Comparison of ENCODE assay signal across 18 cellular contexts in the genomic region with DNA sequence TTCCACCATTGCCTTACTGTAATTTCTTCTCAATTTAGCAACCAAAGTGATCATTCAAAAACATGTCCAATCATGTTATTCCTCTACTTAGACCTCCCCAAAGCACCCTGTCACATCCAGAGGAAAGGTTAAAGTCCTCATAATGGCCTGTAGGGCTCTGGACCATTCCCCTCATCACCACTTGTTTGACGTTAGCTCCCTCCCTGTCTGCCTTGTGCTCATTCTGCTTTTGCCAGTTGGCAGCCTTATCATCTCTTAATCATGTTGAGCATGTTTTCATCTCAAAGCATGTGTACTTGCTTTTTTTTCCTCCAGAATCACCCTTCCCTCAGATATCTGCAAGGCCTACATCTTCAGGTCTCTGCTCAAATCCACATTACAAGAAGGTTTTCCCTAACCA. TPM values are rescaled to one million over a fixed set of nuclear protein-coding genes. Genes with fewer than 3 reads are reported as not detected.
DNase-seq lines count a peak whose midpoint lies in the region; ATAC-seq and TF ChIP-seq lines count a peak whose summit lies in the region.
"Had no signal": no experiment of that assay in that cellular context is flagged by ENCODE, and none has a peak within 500 bp of the region (broad histone marks: within the 10 kb centered on the region; RNA-seq: fewer than 3 reads in every experiment).

No MANE protein-coding gene starts in this region.

- CTCF ChIA-PET in activated CD4-positive, alpha-beta memory T cell treated with anti-CD3 and anti-CD28 coated beads for 36 hours (lab: Charles Lee) = no interaction called here
- CTCF ChIA-PET in activated CD4-positive, alpha-beta memory T cell treated with anti-CD3 and anti-CD28 coated beads, Interleukin-2, amount 10 ng/mL, durations not matched to agents 7 days and 5 days (lab: Charles Lee) = no interaction called here

- no peaks in the 10 kb centered on the region for H3K27me3 Mint-ChIP-seq in activated CD4-positive, alpha-beta memory T cell treated with anti-CD3 and anti-CD28 coated beads for 36 hours
- H3K27me3 Mint-ChIP-seq in activated CD4-positive, alpha-beta memory T cell treated with anti-CD3 and anti-CD28 coated beads, Interleukin-2, amount 10 ng/mL, durations not matched to agents 7 days and 5 days = no peaks in the 10 kb centered on the region
- no peaks in the 10 kb centered on the region for H3K27me3 Mint-ChIP-seq in nephron progenitor cell (ENCODE audit: low read depth, poor library complexity)
- H3K27me3 Mint-ChIP-seq: stimulated activated naive B cell treated with anti-CD40 and anti-IgM and Interleukin-4, amounts not matched to agents 10 μg/mL and 1 μg/mL and 100 μg/mL, for 72 hours; type B pancreatic cell had no signal

- H3K4me1 ChIP-seq in esophagus squamous epithelium = peaks cover 0 to 58% (median 38%) of the 10 kb centered on the region in 3 donors

- peaks cover 15% of the 10 kb centered on the region for H3K36me3 Mint-ChIP-seq in activated CD4-positive, alpha-beta memory T cell treated with anti-CD3 and anti-CD28 coated beads for 36 hours
- H3K36me3 Mint-ChIP-seq in activated CD4-positive, alpha-beta memory T cell treated with anti-CD3 and anti-CD28 coated beads, Interleukin-2, amount 10 ng/mL, durations not matched to agents 7 days and 5 days (ENCODE audit: low read depth) = peaks cover 41% of the 10 kb centered on the region
- peaks cover 59% of the 10 kb centered on the region for H3K36me3 Mint-ChIP-seq in nephron progenitor cell (ENCODE audit: low read depth)

- POLR2A ChIA-PET in activated CD4-positive, alpha-beta memory T cell treated with anti-CD3 and anti-CD28 coated beads for 36 hours (lab: Charles Lee) = no interaction called here
- POLR2A ChIA-PET in activated CD4-positive, alpha-beta memory T cell treated with anti-CD3 and anti-CD28 coated beads, Interleukin-2, amount 10 ng/mL, durations not matched to agents 7 days and 5 days (lab: Charles Lee) = interaction anchor here (1.7 kb wide), 1 partner anchor 29 kb away, joined by 7 read pairs; no protein-coding TSS in a partner anchor

- no peak for ATAC-seq in HG02678 (IDR thresholded peaks at IDR 0.05; ENCODE audit: unreplicated experiment)
- ATAC-seq: stimulated activated naive B cell treated with anti-CD40 and anti-IgM and Interleukin-4, amounts not matched to agents 10 μg/mL and 1 μg/mL and 100 μg/mL, for 72 hours had no signal

- peaks cover 3% of the 10 kb centered on the region for H3K9me3 Mint-ChIP-seq in activated CD4-positive, alpha-beta memory T cell treated with anti-CD3 and anti-CD28 coated beads for 36 hours
- H3K9me3 Mint-ChIP-seq in activated CD4-positive, alpha-beta memory T cell treated with anti-CD3 and anti-CD28 coated beads, Interleukin-2, amount 10 ng/mL, durations not matched to agents 7 days and 5 days = peaks cover 4% of the 10 kb centered on the region
- peaks cover 29% of the 10 kb centered on the region for H3K9me3 Mint-ChIP-seq in nephron progenitor cell

- no peaks in the 10 kb centered on the region for H3K9me3 ChIP-seq in esophagus squamous epithelium

- TF ChIP-seq CTCF in nephron progenitor cell (IDR thresholded peaks at IDR 0.05) (no peak), esophagus squamous epithelium (IDR thresholded peaks at IDR 0.05) (no peak)

- no peaks in the 10 kb centered on the region for H3K27me3 ChIP-seq in esophagus squamous epithelium
- H3K27me3 ChIP-seq: neural progenitor cell had no signal

- no peak overlapping the region for H3K4me3 Mint-ChIP-seq in activated CD4-positive, alpha-beta memory T cell treated with anti-CD3 and anti-CD28 coated beads for 36 hours
- no peak overlapping the region for H3K4me3 Mint-ChIP-seq in activated CD4-positive, alpha-beta memory T cell treated with anti-CD3 and anti-CD28 coated beads, Interleukin-2, amount 10 ng/mL, durations not matched to agents 7 days and 5 days
- H3K4me3 Mint-ChIP-seq in nephron progenitor cell = no peak overlapping the region
- H3K4me3 Mint-ChIP-seq: neural progenitor cell; stimulated activated naive B cell treated with anti-CD40 and anti-IgM and Interleukin-4, amounts not matched to agents 10 μg/mL and 1 μg/mL and 100 μg/mL, for 72 hours; type B pancreatic cell had no signal

- peaks cover 84% of the 10 kb centered on the region for H3K4me1 Mint-ChIP-seq in activated CD4-positive, alpha-beta memory T cell treated with anti-CD3 and anti-CD28 coated beads for 36 hours (ENCODE audit: low read depth)
- peaks cover 76% of the 10 kb centered on the region for H3K4me1 Mint-ChIP-seq in activated CD4-positive, alpha-beta memory T cell treated with anti-CD3 and anti-CD28 coated beads, Interleukin-2, amount 10 ng/mL, durations not matched to agents 7 days and 5 days
- peaks cover 38% of the 10 kb centered on the region for H3K4me1 Mint-ChIP-seq in nephron progenitor cell

- H3K4me3 ChIP-seq in Jurkat, Clone E6-1 (ENCODE audit: low read length) = no peak overlapping the region
- no peak overlapping the region for H3K4me3 ChIP-seq in esophagus squamous epithelium
- H3K4me3 ChIP-seq: neural progenitor cell had no signal

- H3K27ac ChIP-seq in esophagus squamous epithelium = no peak overlapping the region
- H3K27ac ChIP-seq: neural progenitor cell, RWPE1 had no signal

- DNase-seq in activated CD4-positive, alpha-beta memory T cell treated with anti-CD3 and anti-CD28 coated beads for 36 hours = no peak
- DNase-seq in activated CD4-positive, alpha-beta memory T cell treated with anti-CD3 and anti-CD28 coated beads, Interleukin-2, amount 10 ng/mL, durations not matched to agents 7 days and 5 days = no peak
- peak; percentile 28 for DNase-seq in Jurkat, Clone E6-1 (ENCODE audit: low read depth, low spot score)
- DNase-seq in amniotic epithelial cell (ENCODE audit: low read depth) (peak; percentile 12), nephron progenitor cell (no peak), esophagus squamous epithelium (lab: John Stamatoyannopoulos, UW) (no peak), C1 segment of cervical spinal cord (lab: John Stamatoyannopoulos, UW) (no peak)
- DNase-seq: activated naive CD4-positive, alpha-beta T cell treated with anti-CD3 and anti-CD28 coated beads, Interleukin-2, amount 50 U/mL, for 16 hours; NCI-H1436 treated with DMSO at 0.1 percent for 48 hours; NCI-H226; stimulated activated naive B cell treated with anti-CD40 and anti-IgM and Interleukin-4, amounts not matched to agents 10 μg/mL and 1 μg/mL and 100 μg/mL, for 72 hours had no signal

- WGBS in esophagus squamous epithelium, 2 donors = 47 to 57% methylated on average over 1 of the region's 1 CpG

- peaks cover 0 to 10% (median 0%) of the 10 kb centered on the region in 3 donors for H3K36me3 ChIP-seq in esophagus squamous epithelium
- H3K36me3 ChIP-seq: neural progenitor cell had no signal

- intact Hi-C loops in activated CD4-positive, alpha-beta memory T cell treated with anti-CD3 and anti-CD28 coated beads for 36 hours (cut with micrococcal nuclease) = loop anchor here (10.0 kb wide), 1 partner anchor 1448 kb away; a partner anchor contains a TSS
- intact Hi-C loops in esophagus squamous epithelium (cut with DNase I) = no loop called here

- no peak for TF ChIP-seq POLR2A in esophagus squamous epithelium (IDR thresholded peaks at IDR 0.05)

- H3K27ac Mint-ChIP-seq in activated CD4-positive, alpha-beta memory T cell treated with anti-CD3 and anti-CD28 coated beads for 36 hours = peak overlapping the region; percentile 21
- H3K27ac Mint-ChIP-seq in activated CD4-positive, alpha-beta memory T cell treated with anti-CD3 and anti-CD28 coated beads, Interleukin-2, amount 10 ng/mL, durations not matched to agents 7 days and 5 days = no peak overlapping the region
- peak overlapping the region; percentile 33 for H3K27ac Mint-ChIP-seq in nephron progenitor cell
- H3K27ac Mint-ChIP-seq: neural progenitor cell, type B pancreatic cell had no signal

RNA-seq across cellular contexts. Expression of a gene that starts 25.8 kb away (rescaled TPM):
- total RNA-seq in activated CD4-positive, alpha-beta memory T cell treated with anti-CD3 and anti-CD28 coated beads for 36 hours = 10 to 100 TPM; 51.8 to 54.5 TPM
- 10 to 100 TPM; 53.8 to 55.2 TPM for total RNA-seq in activated CD4-positive, alpha-beta memory T cell treated with anti-CD3 and anti-CD28 coated beads, Interleukin-2, amount 10 ng/mL, durations not matched to agents 7 days and 5 days
- 51.1 TPM for polyA plus RNA-seq in Jurkat, Clone E6-1 (2012; ENCODE audit: insufficient read depth, insufficient read length)
- 10 to 100 TPM; 60.8 to 84.6 (median 75.0) TPM for total RNA-seq in esophagus squamous epithelium

RNA-seq across cellular contexts. Expression of a gene that starts 31.7 kb away (rescaled TPM):
- total RNA-seq in activated CD4-positive, alpha-beta memory T cell treated with anti-CD3 and anti-CD28 coated beads for 36 hours = 1 to 10 TPM; 2.4 to 2.8 TPM
- 10 to 100 TPM; 10.3 to 10.4 TPM for total RNA-seq in activated CD4-positive, alpha-beta memory T cell treated with anti-CD3 and anti-CD28 coated beads, Interleukin-2, amount 10 ng/mL, durations not matched to agents 7 days and 5 days
- 0.60 TPM for polyA plus RNA-seq in Jurkat, Clone E6-1 (2012; ENCODE audit: insufficient read depth, insufficient read length)
- under 1 TPM in 1 of 4 donors, not detected in 3; 0.19 TPM for total RNA-seq in esophagus squamous epithelium
- total RNA-seq: bronchial epithelial cell, HT-29 had no signal
- polyA plus RNA-seq: keratinocyte had no signal

Comparison
In these comparisons a context has a peak if more than half of its experiments do, and no peak if none do; other contexts are left out.
1. DNase-seq: peak in Jurkat, Clone E6-1 (single experiment) and amniotic epithelial cell (single experiment); none in activated CD4-positive, alpha-beta memory T cell treated with anti-CD3 and anti-CD28 coated beads for 36 hours (single experiment), activated CD4-positive, alpha-beta memory T cell treated with anti-CD3 and anti-CD28 coated beads, Interleukin-2, amount 10 ng/mL, durations not matched to agents 7 days and 5 days (single experiment), nephron progenitor cell (single experiment), esophagus squamous epithelium (single experiment) and C1 segment of cervical spinal cord (0 of 14).